Comparison of ENCODE assay signal across 34 cellular contexts in genomic region chr3:39905788-39906187, GRCh38.
"Had no signal": no experiment of that assay in that cellular context is flagged by ENCODE, and none has a peak within 500 bp of the region (broad histone marks: within the 10 kb centered on the region; RNA-seq: fewer than 3 reads in every experiment).

No MANE protein-coding gene starts in this region.

- FAIRE-seq: astrocyte, bronchial epithelial cell had no signal

- H3K27me3 ChIP-seq: adrenal gland, ascending aorta, body of pancreas, brain microvascular endothelial cell, breast epithelium, cardiac muscle cell had no signal

- H3K4me3 ChIP-seq: adrenal gland, ascending aorta, body of pancreas, breast epithelium, cardiac muscle cell had no signal

- H3K9me3 ChIP-seq: adrenal gland, ascending aorta, body of pancreas, breast epithelium had no signal

- H3K36me3 ChIP-seq: adrenal gland, ascending aorta, brain microvascular endothelial cell, breast epithelium, cardiac muscle cell had no signal

- DNase-seq: activated effector memory CD4-positive, alpha-beta T cell treated with anti-CD3 and anti-CD28 coated beads, Interleukin-2, amount 50 U/mL, for 16 hours; activated effector memory CD4-positive, alpha-beta T cell treated with Interleukin-2 at 50 U/mL for 16 hours; activated gamma-delta T cell; activated gamma-delta T cell treated with Interleukin-2 at 50 U/mL for 16 hours; activated naive CD4-positive, alpha-beta T cell; activated naive CD4-positive, alpha-beta T cell treated with anti-CD3 and anti-CD28 coated beads for 36 hours; activated naive CD4-positive, alpha-beta T cell treated with anti-CD3 and anti-CD28 coated beads, Interleukin-2, amount 10 ng/mL, durations not matched to agents 7 days and 5 days; activated naive CD4-positive, alpha-beta T cell treated with anti-CD3 and anti-CD28 coated beads, Interleukin-2, amount 50 U/mL, for 16 hours; activated naive CD4-positive, alpha-beta T cell treated with Interleukin-2 at 50 U/mL for 16 hours; activated naive CD8-positive, alpha-beta T cell treated with anti-CD3 and anti-CD28 coated beads for 36 hours; activated naive CD8-positive, alpha-beta T cell treated with anti-CD3 and anti-CD28 coated beads, Interleukin-2, amount 10 ng/mL, durations not matched to agents 7 days and 5 days; activated naive CD8-positive, alpha-beta T cell treated with anti-CD3 and anti-CD28 coated beads, Interleukin-2, amount 50 U/mL, for 24 hours; activated T-cell treated with anti-CD3 and anti-CD28 coated beads, Interleukin-2, amount 50 U/mL, for 1 hour; activated T-cell treated with anti-CD3 and anti-CD28 coated beads, Interleukin-2, amount 50 U/mL, for 24 hours; activated T-cell treated with anti-CD3 and anti-CD28 coated beads, Interleukin-2, amount 50 U/mL, for 4 hours; activated T-cell treated with anti-CD3 and anti-CD28 coated beads, Interleukin-2, amount 50 U/mL, for 48 hours; activated T-cell treated with anti-CD3 and anti-CD28 coated beads, Interleukin-2, amount 50 U/mL, for 72 hours; adrenal gland; amniotic stem cell; amygdala; anterior cingulate cortex; aorta; body of pancreas; brain microvascular endothelial cell; caudate nucleus; central memory CD4-positive, alpha-beta T cell; cerebellar nuclear complex had no signal

- ATAC-seq: activated naive CD4-positive, alpha-beta T cell treated with anti-CD3 and anti-CD28 coated beads, Interleukin-2, amount 50 U/mL, for 72 hours; activated naive CD8-positive, alpha-beta T cell treated with anti-CD3 and anti-CD28 coated beads, Interleukin-2, amount 50 U/mL, for 24 hours; activated T-cell treated with anti-CD3 and anti-CD28 coated beads, Interleukin-2, amount 50 U/mL, for 4 hours; activated T-cell treated with anti-CD3 and anti-CD28 coated beads, Interleukin-2, amount 50 U/mL, for 72 hours; activated T-helper 17 cell treated with anti-CD3 and anti-CD28 coated beads, Interleukin-2, amount 50 U/mL, for 72 hours; body of pancreas had no signal

- H3K27ac ChIP-seq: adrenal gland, ascending aorta, body of pancreas, brain microvascular endothelial cell, breast epithelium, cardiac muscle cell had no signal

- H3K4me1 ChIP-seq: breast epithelium had no signal
